ENCODE assay signal across 19 cellular contexts in the genomic region with DNA sequence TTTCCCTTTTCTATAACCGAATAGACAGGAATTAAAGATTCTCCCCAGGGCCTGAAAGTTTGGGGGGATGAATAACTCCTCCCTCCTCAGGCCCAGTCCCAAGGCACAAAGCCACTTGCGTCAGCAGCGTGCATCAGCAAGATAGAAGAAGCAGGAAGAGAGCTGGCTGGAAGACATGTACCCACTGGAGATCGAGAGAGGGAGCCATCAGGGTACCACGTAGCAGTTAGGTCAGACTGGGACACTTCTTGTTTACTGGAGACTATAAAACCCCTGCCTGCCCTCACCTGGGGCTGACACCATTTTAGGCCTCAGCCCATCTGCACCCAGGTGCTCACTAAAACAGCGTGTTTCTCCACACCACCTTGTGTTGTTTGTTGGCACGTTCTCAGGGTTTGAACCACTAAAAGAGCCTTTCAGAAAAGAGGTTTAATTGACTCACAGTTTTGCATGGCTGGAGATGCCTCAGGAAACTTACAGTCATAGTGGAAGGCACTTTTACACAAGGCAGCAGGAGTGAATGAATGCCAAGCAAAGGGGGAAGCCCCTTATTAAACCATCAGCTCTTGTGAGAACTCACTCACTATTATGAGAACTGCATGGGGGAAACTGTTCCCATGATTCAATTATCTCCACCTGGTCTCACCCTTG.
A peak's percentile ranks its signal among the peaks of the same experiment; 100 is the strongest.
DNase-seq lines count a peak whose midpoint lies in the region; ATAC-seq and TF ChIP-seq lines count a peak whose summit lies in the region.
"Had no signal": no experiment of that assay in that cellular context is flagged by ENCODE, and none has a peak within 500 bp of the region (broad histone marks: within the 10 kb centered on the region; RNA-seq: fewer than 3 reads in every experiment).

No MANE protein-coding gene starts in this region.

- H3K9ac ChIP-seq in neural progenitor cell = no peak overlapping the region

- H2AFZ ChIP-seq in neural progenitor cell (replicated peaks) = peak overlapping the region; percentile 26

- no peak for TF ChIP-seq CTCF in activated CD8-positive, alpha-beta T cell treated with anti-CD3 and anti-CD28 coated beads for 36 hours (IDR thresholded peaks at IDR 0.05)
- TF ChIP-seq CTCF in neural progenitor cell (IDR thresholded peaks at IDR 0.05) (no peak), mucosa of descending colon (IDR thresholded peaks at IDR 0.05) (no peak)

- peaks cover 5% of the 10 kb centered on the region for H3K9me3 Mint-ChIP-seq in activated CD8-positive, alpha-beta T cell treated with anti-CD3 and anti-CD28 coated beads for 36 hours
- H3K9me3 Mint-ChIP-seq in activated CD8-positive, alpha-beta T cell treated with anti-CD3 and anti-CD28 coated beads, Interleukin-2, amount 10 ng/mL, durations not matched to agents 7 days and 5 days (ENCODE audit: insufficient read depth) = no peaks in the 10 kb centered on the region
- H3K9me3 Mint-ChIP-seq in neural progenitor cell = peaks cover 4% of the 10 kb centered on the region
- H3K9me3 Mint-ChIP-seq: central memory CD8-positive, alpha-beta T cell had no signal

- H3K4me2 ChIP-seq in neural progenitor cell = no peak overlapping the region
- H3K4me2 ChIP-seq: smooth muscle cell had no signal

- H3K4me1 ChIP-seq in neural progenitor cell (no peaks in the 10 kb centered on the region), mucosa of descending colon (ENCODE audit: low read depth) (no peaks in the 10 kb centered on the region)
- H3K4me1 ChIP-seq: left lung had no signal

- no peaks in the 10 kb centered on the region for H3K36me3 ChIP-seq in neural progenitor cell
- no peaks in the 10 kb centered on the region for H3K36me3 ChIP-seq in mucosa of descending colon (ENCODE audit: low read depth)
- H3K36me3 ChIP-seq: left lung, thoracic aorta had no signal

- H3K27ac ChIP-seq in neural progenitor cell = no peak overlapping the region
- H3K27ac ChIP-seq: left lung, thoracic aorta had no signal

- H3K4me3 ChIP-seq in neural progenitor cell (no peak overlapping the region), mucosa of descending colon (no peak overlapping the region)
- H3K4me3 ChIP-seq: left lung, smooth muscle cell, thoracic aorta had no signal

- H4K20me1 ChIP-seq in neural progenitor cell (ENCODE audit: low read depth) = no peaks in the 10 kb centered on the region

- no peak overlapping the region for H3K4me3 Mint-ChIP-seq in activated CD8-positive, alpha-beta T cell treated with anti-CD3 and anti-CD28 coated beads for 36 hours
- no peak overlapping the region for H3K4me3 Mint-ChIP-seq in activated CD8-positive, alpha-beta T cell treated with anti-CD3 and anti-CD28 coated beads, Interleukin-2, amount 10 ng/mL, durations not matched to agents 7 days and 5 days
- no peak overlapping the region for H3K4me3 Mint-ChIP-seq in neural progenitor cell
- H3K4me3 Mint-ChIP-seq: CD4-positive, alpha-beta memory T cell; central memory CD8-positive, alpha-beta T cell had no signal

- CTCF ChIA-PET in activated CD8-positive, alpha-beta T cell treated with anti-CD3 and anti-CD28 coated beads for 36 hours (lab: Charles Lee) = no interaction called here
- CTCF ChIA-PET in activated CD8-positive, alpha-beta T cell treated with anti-CD3 and anti-CD28 coated beads, Interleukin-2, amount 10 ng/mL, durations not matched to agents 7 days and 5 days (lab: Charles Lee) = no interaction called here

- no peaks in the 10 kb centered on the region for H3K27me3 ChIP-seq in neural progenitor cell
- H3K27me3 ChIP-seq: left lung had no signal

- H3K36me3 Mint-ChIP-seq in activated CD8-positive, alpha-beta T cell treated with anti-CD3 and anti-CD28 coated beads for 36 hours (ENCODE audit: low read depth) = peaks cover 1% of the 10 kb centered on the region
- H3K36me3 Mint-ChIP-seq in activated CD8-positive, alpha-beta T cell treated with anti-CD3 and anti-CD28 coated beads, Interleukin-2, amount 10 ng/mL, durations not matched to agents 7 days and 5 days (ENCODE audit: low read depth) = no peaks in the 10 kb centered on the region
- H3K36me3 Mint-ChIP-seq in neural progenitor cell = no peaks in the 10 kb centered on the region
- H3K36me3 Mint-ChIP-seq: CD4-positive, alpha-beta memory T cell had no signal

- POLR2A ChIA-PET in activated CD8-positive, alpha-beta T cell treated with anti-CD3 and anti-CD28 coated beads for 36 hours (lab: Charles Lee) = no interaction called here
- POLR2A ChIA-PET in activated CD8-positive, alpha-beta T cell treated with anti-CD3 and anti-CD28 coated beads, Interleukin-2, amount 10 ng/mL, durations not matched to agents 7 days and 5 days (lab: Charles Lee) = no interaction called here

- ATAC-seq in activated CD8-positive, alpha-beta T cell treated with anti-CD3 and anti-CD28 coated beads for 36 hours = peak; percentile 90
- ATAC-seq in activated CD8-positive, alpha-beta T cell treated with anti-CD3 and anti-CD28 coated beads, Interleukin-2, amount 10 ng/mL, durations not matched to agents 7 days and 5 days = no peak
- ATAC-seq in GM18870 (IDR thresholded peaks at IDR 0.05; ENCODE audit: unreplicated experiment) (peak; percentile 51), HG03159 (IDR thresholded peaks at IDR 0.05; ENCODE audit: unreplicated experiment) (peak; percentile 45), mucosa of descending colon (no peak)
- ATAC-seq: left lung had no signal

- H3K4me1 Mint-ChIP-seq in activated CD8-positive, alpha-beta T cell treated with anti-CD3 and anti-CD28 coated beads for 36 hours (ENCODE audit: low read depth) = peaks cover 17% of the 10 kb centered on the region
- peaks cover 2% of the 10 kb centered on the region for H3K4me1 Mint-ChIP-seq in activated CD8-positive, alpha-beta T cell treated with anti-CD3 and anti-CD28 coated beads, Interleukin-2, amount 10 ng/mL, durations not matched to agents 7 days and 5 days (ENCODE audit: low read depth)
- no peaks in the 10 kb centered on the region for H3K4me1 Mint-ChIP-seq in neural progenitor cell
- H3K4me1 Mint-ChIP-seq: central memory CD8-positive, alpha-beta T cell had no signal

- peak overlapping the region; percentile 58 for H3K27ac Mint-ChIP-seq in activated CD8-positive, alpha-beta T cell treated with anti-CD3 and anti-CD28 coated beads for 36 hours
- H3K27ac Mint-ChIP-seq in activated CD8-positive, alpha-beta T cell treated with anti-CD3 and anti-CD28 coated beads, Interleukin-2, amount 10 ng/mL, durations not matched to agents 7 days and 5 days = no peak overlapping the region
- H3K27ac Mint-ChIP-seq in neural progenitor cell = no peak overlapping the region
- H3K27ac Mint-ChIP-seq: CD4-positive, alpha-beta memory T cell had no signal

- peak; percentile 44 for DNase-seq in activated CD8-positive, alpha-beta T cell treated with anti-CD3 and anti-CD28 coated beads for 36 hours
- DNase-seq in activated CD8-positive, alpha-beta T cell treated with anti-CD3 and anti-CD28 coated beads, Interleukin-2, amount 10 ng/mL, durations not matched to agents 7 days and 5 days = no peak
- DNase-seq in neural progenitor cell (ENCODE audit: low spot score) (no peak), mucosa of descending colon (no peak), NCI-H2227 (lab: John Stamatoyannopoulos, UW; ENCODE audit: unreplicated experiment) (no peak), NCI-H2107 (lab: John Stamatoyannopoulos, UW) (no peak)
- DNase-seq: ACHN; CD4-positive, alpha-beta memory T cell; EL; left lung; NCI-H1105; NCI-H2171 treated with DMSO at 0.1 percent for 48 hours; posterior cingulate gyrus; SHP77 treated with DMSO at 0.1 percent for 48 hours had no signal

- H3K9me3 ChIP-seq in neural progenitor cell (ENCODE audit: low read depth) (no peaks in the 10 kb centered on the region), mucosa of descending colon (no peaks in the 10 kb centered on the region)
- H3K9me3 ChIP-seq: thoracic aorta had no signal

- no peaks in the 10 kb centered on the region for H3F3A ChIP-seq in neural progenitor cell (ENCODE audit: low read depth)

- no peaks in the 10 kb centered on the region for H3K79me2 ChIP-seq in neural progenitor cell (ENCODE audit: low read depth)

- intact Hi-C loops in activated CD8-positive, alpha-beta T cell treated with anti-CD3 and anti-CD28 coated beads for 36 hours (cut with micrococcal nuclease) = no loop called here
- intact Hi-C loops in mucosa of descending colon (cut with DNase I, micrococcal nuclease) = no loop called here

- H3K27me3 Mint-ChIP-seq in activated CD8-positive, alpha-beta T cell treated with anti-CD3 and anti-CD28 coated beads for 36 hours = peaks cover 3% of the 10 kb centered on the region
- H3K27me3 Mint-ChIP-seq in activated CD8-positive, alpha-beta T cell treated with anti-CD3 and anti-CD28 coated beads, Interleukin-2, amount 10 ng/mL, durations not matched to agents 7 days and 5 days (ENCODE audit: low read depth) = no peaks in the 10 kb centered on the region
- H3K27me3 Mint-ChIP-seq in neural progenitor cell (ENCODE audit: insufficient read depth, low read depth) = no peaks in the 10 kb centered on the region
- H3K27me3 Mint-ChIP-seq: CD4-positive, alpha-beta memory T cell; central memory CD8-positive, alpha-beta T cell had no signal

Comparison
In these comparisons a context has a peak if more than half of its experiments do, and no peak if none do; other contexts are left out.
1. ATAC-seq: peak in activated CD8-positive, alpha-beta T cell treated with anti-CD3 and anti-CD28 coated beads for 36 hours (single experiment), GM18870 (single experiment) and HG03159 (single experiment); none in activated CD8-positive, alpha-beta T cell treated with anti-CD3 and anti-CD28 coated beads, Interleukin-2, amount 10 ng/mL, durations not matched to agents 7 days and 5 days (single experiment) and mucosa of descending colon (single experiment).